19 cellular contexts compared by ENCODE assay signal in genomic region chr14:59026086-59026485, GRCh38.
"Had no signal": no experiment of that assay in that cellular context is flagged by ENCODE, and none has a peak within 500 bp of the region (broad histone marks: within the 10 kb centered on the region; RNA-seq: fewer than 3 reads in every experiment).

No MANE protein-coding gene starts in this region.

- H2AFZ ChIP-seq: hepatocyte had no signal

- H3K9me3 Mint-ChIP-seq: natural killer cell treated with Interleukin-12 subunit alpha and Interleukin-12 subunit beta and Interleukin-15 and Interleukin-18, amount 100 ng/mL, for 72 hours had no signal

- H3K27me3 Mint-ChIP-seq: progenitor cell of endocrine pancreas had no signal

- H3K36me3 Mint-ChIP-seq: natural killer cell treated with Interleukin-12 subunit alpha and Interleukin-12 subunit beta and Interleukin-15 and Interleukin-18, amount 100 ng/mL, for 72 hours had no signal

- H3K4me1 ChIP-seq: left ventricle myocardium inferior, lower lobe of right lung, pancreas had no signal

- H3K27me3 ChIP-seq: hepatocyte, pancreas had no signal

- H3K79me2 ChIP-seq: hepatocyte had no signal

- H3K9me3 ChIP-seq: left ventricle myocardium inferior, lower lobe of right lung, pancreas had no signal

- H3K4me2 ChIP-seq: hepatocyte, smooth muscle cell had no signal

- H3K4me3 Mint-ChIP-seq: natural killer cell treated with Interleukin-12 subunit alpha and Interleukin-12 subunit beta and Interleukin-15 and Interleukin-18, amount 100 ng/mL, for 72 hours had no signal

- H3K36me3 ChIP-seq: left ventricle myocardium inferior, lower lobe of right lung, pancreas had no signal

- H3K27ac Mint-ChIP-seq: natural killer cell treated with Interleukin-12 subunit alpha and Interleukin-12 subunit beta and Interleukin-15 and Interleukin-18, amount 100 ng/mL, for 72 hours; progenitor cell of endocrine pancreas had no signal

- H3K27ac ChIP-seq: hepatocyte, left ventricle myocardium inferior, lower lobe of right lung, pancreas had no signal

- DNase-seq: effector memory CD4-positive, alpha-beta T cell; foreskin melanocyte; head of caudate nucleus; kidney; left cardiac atrium; left ventricle myocardium inferior; lower lobe of right lung; mesenchymal stem cell; midbrain; occipital lobe; pancreas; right cardiac atrium; stimulated activated CD4-positive, alpha-beta T cell treated with anti-CD3 and anti-CD28 coated beads, Interleukin-2, amount 100 ng/mL, for 48 hours; stimulated activated naive CD4-positive, alpha-beta T cell treated with Interleukin-2 at 50 U/mL for 16 hours; trophoblast cell had no signal

- H3K4me3 ChIP-seq: hepatocyte, left ventricle myocardium inferior, lower lobe of right lung, pancreas, smooth muscle cell had no signal
